12 cellular contexts compared by ENCODE assay signal in the genomic region with DNA sequence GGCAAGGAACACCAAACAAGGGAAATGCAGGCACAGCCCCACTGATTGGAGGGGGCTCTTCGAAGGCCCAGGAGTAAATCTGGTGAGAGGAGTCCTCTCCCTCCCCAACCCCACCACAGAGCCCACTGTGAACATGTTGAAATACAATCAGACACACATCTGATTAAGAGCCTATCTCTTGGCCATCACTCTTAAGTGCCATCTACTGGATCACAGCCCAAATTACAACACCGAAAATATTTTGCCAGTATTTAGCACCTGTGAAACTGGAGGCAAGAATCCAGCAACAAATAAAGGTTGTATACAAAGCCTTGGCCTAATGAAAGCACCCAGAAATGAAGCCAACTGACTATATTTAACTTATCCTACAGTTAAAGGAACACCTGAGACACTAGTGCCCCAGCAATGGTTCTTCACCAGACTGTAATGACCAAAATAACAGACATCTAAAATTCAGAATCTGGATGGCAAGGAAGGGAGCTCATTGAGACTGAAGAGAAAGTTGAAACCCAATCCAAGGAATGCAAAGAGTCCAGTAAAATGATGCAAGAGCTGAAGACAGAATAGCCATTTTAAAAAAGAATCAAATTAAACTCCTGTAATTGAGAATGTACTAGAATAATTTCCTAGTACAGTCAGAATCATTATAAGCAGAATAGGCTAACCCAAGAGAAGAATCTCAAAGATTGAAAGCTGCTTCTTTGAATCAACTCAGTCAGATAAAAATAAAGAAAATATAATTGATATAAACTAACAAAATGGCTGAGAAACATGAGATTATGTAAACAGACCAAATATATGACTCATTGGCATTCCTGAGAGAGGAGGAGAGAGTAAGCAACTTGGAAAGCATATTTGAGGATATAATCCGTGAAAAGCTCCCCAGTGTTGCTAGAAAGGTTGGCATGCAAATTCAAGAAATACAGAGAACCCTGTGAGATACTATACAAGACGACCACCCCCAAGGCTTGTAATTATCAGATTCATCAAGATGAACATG.
A peak's percentile ranks its signal among the peaks of the same experiment; 100 is the strongest.
DNase-seq lines count a peak whose midpoint lies in the region; ATAC-seq and TF ChIP-seq lines count a peak whose summit lies in the region.
"Had no signal": no experiment of that assay in that cellular context is flagged by ENCODE, and none has a peak within 500 bp of the region (broad histone marks: within the 10 kb centered on the region; RNA-seq: fewer than 3 reads in every experiment).

No MANE protein-coding gene starts in this region.

- no peak overlapping the region for H3K27ac ChIP-seq in liver (ENCODE audit: low read depth in 1 of 2, low read length in 2 of 2)
- H3K27ac ChIP-seq: heart left ventricle had no signal

- H3K4me3 ChIP-seq in adipocyte (ENCODE audit: low read length), result no peak overlapping the region
- no peak overlapping the region for H3K4me3 ChIP-seq in liver (ENCODE audit: low read depth in 1 of 3, low read length in 3 of 3)
- H3K4me3 ChIP-seq: heart left ventricle had no signal

- ATAC-seq in GM18868 (IDR thresholded peaks at IDR 0.05; ENCODE audit: unreplicated experiment) (no peak), HG03196 (IDR thresholded peaks at IDR 0.05; ENCODE audit: unreplicated experiment) (no peak)
- ATAC-seq: heart left ventricle, sciatic nerve had no signal

- H3K27me3 ChIP-seq in adipocyte (replicated peaks; ENCODE audit: control insufficient read depth, insufficient read depth, low read length), result no peaks in the 10 kb centered on the region
- no peaks in the 10 kb centered on the region for H3K27me3 ChIP-seq in liver (ENCODE audit: control insufficient read depth in 4 of 4, insufficient read depth in 4 of 4, low read length in 3 of 4)
- H3K27me3 ChIP-seq: heart left ventricle had no signal

- H3K36me3 ChIP-seq in adipocyte (ENCODE audit: control insufficient read depth, insufficient read depth, low read length, severe bottlenecking) (no peaks in the 10 kb centered on the region), liver (ENCODE audit: control insufficient read depth in 4 of 4, insufficient read depth in 3 of 4, low read depth in 1 of 4, low read length in 3 of 4) (no peaks in the 10 kb centered on the region)
- H3K36me3 ChIP-seq: heart left ventricle had no signal

- peak; percentile 14 to 49 for TF ChIP-seq RAD21 in liver (IDR thresholded peaks at IDR 0.05)

- H3K4me1 ChIP-seq in adipocyte (ENCODE audit: control insufficient read depth, insufficient read depth, low read length), result no peaks in the 10 kb centered on the region
- H3K4me1 ChIP-seq in liver (ENCODE audit: control insufficient read depth in 4 of 4, insufficient read depth in 4 of 4, low read length in 3 of 4), result no peaks in the 10 kb centered on the region
- H3K4me1 ChIP-seq: heart left ventricle had no signal

- TF ChIP-seq CTCF in liver (IDR thresholded peaks at IDR 0.05; ENCODE audit: low read depth, low read length, missing input control), result peak; percentile 7

- peak; percentile 9 for DNase-seq in GM03348 (ENCODE audit: low spot score)
- peak; percentile 54 to 59 for DNase-seq in Kasumi-1 (lab: John Stamatoyannopoulos, UW)
- peak; percentile 71 for DNase-seq in adipocyte (ENCODE audit: low read depth)
- no peak for DNase-seq in activated T-cell treated with anti-CD3 and anti-CD28 coated beads, Interleukin-2, amount 50 U/mL, for 48 hours
- no peak for DNase-seq in NCI-H128 (lab: John Stamatoyannopoulos, UW; ENCODE audit: unreplicated experiment)
- DNase-seq: GF-D8, heart left ventricle, NCI-H510A treated with DMSO at 0.1 percent for 48 hours had no signal

- H3K9me3 ChIP-seq in adipocyte (ENCODE audit: control insufficient read depth, low read length), result peaks cover 4% of the 10 kb centered on the region
- H3K9me3 ChIP-seq in liver (ENCODE audit: control insufficient read depth in 4 of 4, low read length in 3 of 4), result no peaks in the 10 kb centered on the region

- WGBS in liver, result 78% methylated on average over 4 of the region's 4 CpGs

- no peak overlapping the region for H3K9ac ChIP-seq in adipocyte (ENCODE audit: low read length)
- no peak overlapping the region for H3K9ac ChIP-seq in liver (ENCODE audit: low read depth in 1 of 2, low read length in 2 of 2)

TF ChIP-seq in liver, 16 proteins besides CTCF, POLR2A, EP300 and RAD21:
- TF ChIP-seq HNF4A (conservative IDR thresholded peaks at IDR 0.05) (no peak), FOXA1 (IDR thresholded peaks at IDR 0.05) (no peak)
- TF ChIP-seq, protein P1, sequence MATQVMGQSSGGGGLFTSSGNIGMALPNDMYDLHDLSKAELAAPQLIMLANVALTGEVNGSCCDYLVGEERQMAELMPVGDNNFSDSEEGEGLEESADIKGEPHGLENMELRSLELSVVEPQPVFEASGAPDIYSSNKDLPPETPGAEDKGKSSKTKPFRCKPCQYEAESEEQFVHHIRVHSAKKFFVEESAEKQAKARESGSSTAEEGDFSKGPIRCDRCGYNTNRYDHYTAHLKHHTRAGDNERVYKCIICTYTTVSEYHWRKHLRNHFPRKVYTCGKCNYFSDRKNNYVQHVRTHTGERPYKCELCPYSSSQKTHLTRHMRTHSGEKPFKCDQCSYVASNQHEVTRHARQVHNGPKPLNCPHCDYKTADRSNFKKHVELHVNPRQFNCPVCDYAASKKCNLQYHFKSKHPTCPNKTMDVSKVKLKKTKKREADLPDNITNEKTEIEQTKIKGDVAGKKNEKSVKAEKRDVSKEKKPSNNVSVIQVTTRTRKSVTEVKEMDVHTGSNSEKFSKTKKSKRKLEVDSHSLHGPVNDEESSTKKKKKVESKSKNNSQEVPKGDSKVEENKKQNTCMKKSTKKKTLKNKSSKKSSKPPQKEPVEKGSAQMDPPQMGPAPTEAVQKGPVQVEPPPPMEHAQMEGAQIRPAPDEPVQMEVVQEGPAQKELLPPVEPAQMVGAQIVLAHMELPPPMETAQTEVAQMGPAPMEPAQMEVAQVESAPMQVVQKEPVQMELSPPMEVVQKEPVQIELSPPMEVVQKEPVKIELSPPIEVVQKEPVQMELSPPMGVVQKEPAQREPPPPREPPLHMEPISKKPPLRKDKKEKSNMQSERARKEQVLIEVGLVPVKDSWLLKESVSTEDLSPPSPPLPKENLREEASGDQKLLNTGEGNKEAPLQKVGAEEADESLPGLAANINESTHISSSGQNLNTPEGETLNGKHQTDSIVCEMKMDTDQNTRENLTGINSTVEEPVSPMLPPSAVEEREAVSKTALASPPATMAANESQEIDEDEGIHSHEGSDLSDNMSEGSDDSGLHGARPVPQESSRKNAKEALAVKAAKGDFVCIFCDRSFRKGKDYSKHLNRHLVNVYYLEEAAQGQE (IDR thresholded peaks at IDR 0.05), result no peak

Comparison
In these comparisons a context has a peak if more than half of its experiments do, and no peak if none do; other contexts are left out.
1. DNase-seq: peak in GM03348 (single experiment), Kasumi-1 (2 of 2) and adipocyte (single experiment); none in activated T-cell treated with anti-CD3 and anti-CD28 coated beads, Interleukin-2, amount 50 U/mL, for 48 hours (0 of 2) and NCI-H128 (single experiment).